ENCODE assay signal across 21 cellular contexts in the genomic region with DNA sequence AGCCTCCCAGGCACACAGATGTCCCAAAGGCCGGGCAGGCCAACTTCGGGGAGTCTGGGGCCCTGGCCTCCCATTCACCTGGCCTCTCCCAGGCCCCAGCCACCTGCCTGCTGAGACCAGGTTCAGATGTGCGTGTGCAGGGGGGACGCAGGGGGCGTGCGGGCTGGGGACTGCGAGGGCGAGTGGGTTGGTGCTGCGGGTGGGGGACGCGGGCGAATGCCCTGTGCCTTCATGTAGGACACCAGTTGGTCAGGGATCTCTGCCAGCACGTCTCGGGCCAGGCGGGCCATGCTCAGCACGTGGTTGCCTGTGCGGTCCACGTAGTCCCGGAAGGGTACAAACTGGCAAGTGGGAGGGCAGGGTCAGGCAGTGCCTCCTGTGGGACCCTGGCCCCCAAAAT. TPM values are rescaled to one million over a fixed set of nuclear protein-coding genes. Genes with fewer than 3 reads are reported as not detected.
A peak's percentile ranks its signal among the peaks of the same experiment; 100 is the strongest.
DNase-seq lines count a peak whose midpoint lies in the region; ATAC-seq and TF ChIP-seq lines count a peak whose summit lies in the region.
"Had no signal": no experiment of that assay in that cellular context is flagged by ENCODE, and none has a peak within 500 bp of the region (broad histone marks: within the 10 kb centered on the region; RNA-seq: fewer than 3 reads in every experiment).

No MANE protein-coding gene starts in this region.

- no peaks in the 10 kb centered on the region for H3K4me1 ChIP-seq in psoas muscle
- H3K4me1 ChIP-seq: HAP-1 had no signal

- DNase-seq in stimulated activated naive CD8-positive, alpha-beta T cell treated with anti-CD3 and anti-CD28 coated beads, Interleukin-15, amount 100 ng/mL, for 72 hours: no peak
- DNase-seq in stimulated activated naive CD8-positive, alpha-beta T cell treated with anti-CD3 and anti-CD28 coated beads, Interleukin-15, Interleukin-2, amounts not matched to agents 100 U/mL and 50 U/mL, for 24 hours: no peak
- DNase-seq in WERI-Rb-1 (no peak), psoas muscle (no peak), OCI-M2 (lab: John Stamatoyannopoulos, UW; ENCODE audit: unreplicated experiment) (no peak), SHP77 (lab: John Stamatoyannopoulos, UW) (no peak)
- DNase-seq: 8988T; ACHN; AML-193; Calu3; CD4-positive, alpha-beta memory T cell; COR-L47; DMS53; DMS79 treated with DMSO at 0.1 percent for 48 hours; HFFc6 had no signal

- peak; percentile 29 for ATAC-seq in stimulated activated naive CD8-positive, alpha-beta T cell treated with anti-CD3 and anti-CD28 coated beads, Interleukin-15, amount 100 ng/mL, for 72 hours
- no peak for ATAC-seq in stimulated activated naive CD8-positive, alpha-beta T cell treated with anti-CD3 and anti-CD28 coated beads, Interleukin-15, Interleukin-2, amounts not matched to agents 100 U/mL and 50 U/mL, for 24 hours
- ATAC-seq in psoas muscle (peak in 3 of 4 donors; percentile 28 to 44 (median 38)), GM19467 (IDR thresholded peaks at IDR 0.05; ENCODE audit: unreplicated experiment) (no peak)
- ATAC-seq in stimulated activated memory B cell treated with anti-CD40 and anti-IgM and Interleukin-4, amounts not matched to agents 10 μg/mL and 1 μg/mL and 100 μg/mL, for 72 hours: peak; percentile 28
- ATAC-seq: GM23338 had no signal

- 61 to 67% (median 63%) methylated on average over 19 of the region's 19 CpGs for WGBS in psoas muscle, 3 donors

- H3K27me3 ChIP-seq in WERI-Rb-1 (ENCODE audit: insufficient read depth, low read depth, severe bottlenecking) (no peaks in the 10 kb centered on the region), psoas muscle (ENCODE audit: insufficient read depth in 3 of 3, low read length in 2 of 3) (no peaks in the 10 kb centered on the region)

- H3K27ac ChIP-seq in WERI-Rb-1 (peak overlapping the region; percentile 17; the same call in 1 of the 2 replicates), psoas muscle (no peak overlapping the region)

- peaks cover 5% of the 10 kb centered on the region for H3K4me1 Mint-ChIP-seq in stimulated activated naive CD8-positive, alpha-beta T cell treated with anti-CD3 and anti-CD28 coated beads, Interleukin-15, amount 100 ng/mL, for 72 hours
- H3K4me1 Mint-ChIP-seq in stimulated activated memory B cell treated with anti-CD40 and anti-IgM and Interleukin-4, amounts not matched to agents 10 μg/mL and 1 μg/mL and 100 μg/mL, for 72 hours: peaks cover 79% of the 10 kb centered on the region

- H3K4me3 Mint-ChIP-seq in stimulated activated naive CD8-positive, alpha-beta T cell treated with anti-CD3 and anti-CD28 coated beads, Interleukin-15, amount 100 ng/mL, for 72 hours: no peak overlapping the region
- H3K4me3 Mint-ChIP-seq in stimulated activated memory B cell treated with anti-CD40 and anti-IgM and Interleukin-4, amounts not matched to agents 10 μg/mL and 1 μg/mL and 100 μg/mL, for 72 hours: no peak overlapping the region
- H3K4me3 Mint-ChIP-seq: CD4-positive, alpha-beta memory T cell; GM23338; HFFc6 had no signal

- H3K9me3 ChIP-seq in WERI-Rb-1 (ENCODE audit: severe bottlenecking) (no peaks in the 10 kb centered on the region), psoas muscle (no peaks in the 10 kb centered on the region)
- H3K9me3 ChIP-seq: A549, HAP-1 had no signal

- H3K9me3 Mint-ChIP-seq in stimulated activated naive CD8-positive, alpha-beta T cell treated with anti-CD3 and anti-CD28 coated beads, Interleukin-15, amount 100 ng/mL, for 72 hours: no peaks in the 10 kb centered on the region
- H3K9me3 Mint-ChIP-seq in stimulated activated memory B cell treated with anti-CD40 and anti-IgM and Interleukin-4, amounts not matched to agents 10 μg/mL and 1 μg/mL and 100 μg/mL, for 72 hours: no peaks in the 10 kb centered on the region
- H3K9me3 Mint-ChIP-seq: CD4-positive, alpha-beta memory T cell; GM23338; HFFc6 had no signal

- H3K36me3 ChIP-seq in WERI-Rb-1 (no peaks in the 10 kb centered on the region), psoas muscle (ENCODE audit: insufficient read depth in 1 of 2, low read depth in 1 of 2) (no peaks in the 10 kb centered on the region)
- H3K36me3 ChIP-seq: HAP-1 had no signal

- H3K36me3 Mint-ChIP-seq in stimulated activated memory B cell treated with anti-CD40 and anti-IgM and Interleukin-4, amounts not matched to agents 10 μg/mL and 1 μg/mL and 100 μg/mL, for 72 hours: peaks cover 24% of the 10 kb centered on the region
- H3K36me3 Mint-ChIP-seq: CD4-positive, alpha-beta memory T cell had no signal

- intact Hi-C loops in psoas muscle (cut with DNase I): no loop called here

- H3K4me3 ChIP-seq in WERI-Rb-1 (ENCODE audit: low read depth, low read length): no peak overlapping the region
- H3K4me3 ChIP-seq in psoas muscle: no peak overlapping the region
- H3K4me3 ChIP-seq: A549, GM23338, HAP-1 had no signal

- no peak overlapping the region for H3K27ac Mint-ChIP-seq in stimulated activated naive CD8-positive, alpha-beta T cell treated with anti-CD3 and anti-CD28 coated beads, Interleukin-15, amount 100 ng/mL, for 72 hours
- H3K27ac Mint-ChIP-seq in stimulated activated memory B cell treated with anti-CD40 and anti-IgM and Interleukin-4, amounts not matched to agents 10 μg/mL and 1 μg/mL and 100 μg/mL, for 72 hours: no peak overlapping the region
- H3K27ac Mint-ChIP-seq: GM23338, HFFc6 had no signal

- TF ChIP-seq CTCF in WERI-Rb-1 (IDR thresholded peaks at IDR 0.05; ENCODE audit: low read depth, low read length) (no peak), psoas muscle (IDR thresholded peaks at IDR 0.05) (no peak)

- H3K27me3 Mint-ChIP-seq in stimulated activated naive CD8-positive, alpha-beta T cell treated with anti-CD3 and anti-CD28 coated beads, Interleukin-15, amount 100 ng/mL, for 72 hours: peaks cover 9% of the 10 kb centered on the region
- H3K27me3 Mint-ChIP-seq in stimulated activated memory B cell treated with anti-CD40 and anti-IgM and Interleukin-4, amounts not matched to agents 10 μg/mL and 1 μg/mL and 100 μg/mL, for 72 hours: no peaks in the 10 kb centered on the region
- H3K27me3 Mint-ChIP-seq: CD4-positive, alpha-beta memory T cell had no signal

RNA-seq across cellular contexts. Expression of a gene that starts 44.5 kb away (rescaled TPM):
- under 1 TPM in 1 of 4 donors, not detected in 3; 0.06 TPM for total RNA-seq in psoas muscle
- polyA plus RNA-seq in psoas muscle: under 1 TPM in 1 of 3 donors, not detected in 2; 0.01 TPM
- total RNA-seq: Calu3; CD4-positive, alpha-beta memory T cell; GM23338; H4 had no signal
- polyA plus RNA-seq: CD4-positive, alpha-beta memory T cell; GM23338 had no signal

Comparison
In these comparisons a context has a peak if more than half of its experiments do, and no peak if none do; other contexts are left out.
1. ATAC-seq: peak in stimulated activated naive CD8-positive, alpha-beta T cell treated with anti-CD3 and anti-CD28 coated beads, Interleukin-15, amount 100 ng/mL, for 72 hours (single experiment), psoas muscle (3 of 4) and stimulated activated memory B cell treated with anti-CD40 and anti-IgM and Interleukin-4, amounts not matched to agents 10 μg/mL and 1 μg/mL and 100 μg/mL, for 72 hours (single experiment); none in stimulated activated naive CD8-positive, alpha-beta T cell treated with anti-CD3 and anti-CD28 coated beads, Interleukin-15, Interleukin-2, amounts not matched to agents 100 U/mL and 50 U/mL, for 24 hours (single experiment) and GM19467 (single experiment).